In the genomic region with DNA sequence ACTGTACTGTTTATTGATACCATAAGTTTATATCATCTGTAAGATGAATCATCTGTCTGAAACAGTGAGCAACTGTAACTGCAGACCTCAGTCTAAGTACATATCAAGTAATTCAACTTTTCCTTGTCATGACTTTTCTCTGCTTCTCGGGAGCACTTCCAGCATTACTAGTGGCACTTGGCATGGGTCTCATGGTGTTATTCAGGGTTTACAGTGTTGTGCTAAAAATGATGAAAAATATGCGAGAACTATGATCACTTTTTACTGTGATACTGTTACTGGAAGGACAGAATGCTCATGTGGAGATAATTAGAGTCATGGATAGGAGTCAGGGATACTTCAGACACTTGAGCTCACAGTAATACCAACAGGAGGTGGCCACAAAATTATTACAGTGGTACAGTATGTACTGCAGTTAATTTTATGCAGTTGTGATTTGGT, we compare ENCODE assay signal across 15 cellular contexts. TPM values are rescaled to one million over a fixed set of nuclear protein-coding genes. Genes with fewer than 3 reads are reported as not detected.
A peak's percentile ranks its signal among the peaks of the same experiment; 100 is the strongest.
DNase-seq lines count a peak whose midpoint lies in the region; ATAC-seq and TF ChIP-seq lines count a peak whose summit lies in the region.
"Had no signal": no experiment of that assay in that cellular context is flagged by ENCODE, and none has a peak within 500 bp of the region (broad histone marks: within the 10 kb centered on the region; RNA-seq: fewer than 3 reads in every experiment).

No MANE protein-coding gene starts in this region.

- no peaks in the 10 kb centered on the region for H3K9me3 Mint-ChIP-seq in activated CD8-positive, alpha-beta memory T cell treated with anti-CD3 and anti-CD28 coated beads, Interleukin-2, amount 10 ng/mL, durations not matched to agents 7 days and 5 days (ENCODE audit: low read depth)
- H3K9me3 Mint-ChIP-seq: CD14-positive monocyte; immature natural killer cell; natural killer cell treated with Interleukin-12 subunit alpha and Interleukin-12 subunit beta and Interleukin-15 and Interleukin-18, amount 100 ng/mL, for 72 hours; T-helper 1 cell treated with Interleukin-12 subunit alpha and Interleukin-12 subunit beta and Interleukin-4 antibody, amounts not matched to agents 30 μg/mL and 1 μg/mL, for 36 hours had no signal

- DNase-seq in AG08395 (ENCODE audit: low spot score) (peak; percentile 12), GM23248 (peak; percentile 79), brain microvascular endothelial cell (no peak), kidney tubule cell (ENCODE audit: low spot score) (peak; percentile 28), erythroblast (lab: John Stamatoyannopoulos, UW) (no peak), NCI-H526 (lab: John Stamatoyannopoulos, UW) (no peak)
- DNase-seq in activated CD8-positive, alpha-beta memory T cell treated with anti-CD3 and anti-CD28 coated beads, Interleukin-2, amount 10 ng/mL, durations not matched to agents 7 days and 5 days: no peak
- no peak for DNase-seq in stimulated activated naive CD4-positive, alpha-beta T cell (lab: John Stamatoyannopoulos, UW)
- DNase-seq: activated CD4-positive, alpha-beta T cell treated with anti-CD3 and anti-CD28 coated beads, Interleukin-2, amount 50 U/mL, for 48 hours; anterior cingulate cortex; immature natural killer cell; NCI-H1436 had no signal

- H3K4me3 Mint-ChIP-seq in activated CD8-positive, alpha-beta memory T cell treated with anti-CD3 and anti-CD28 coated beads, Interleukin-2, amount 10 ng/mL, durations not matched to agents 7 days and 5 days: no peak overlapping the region
- H3K4me3 Mint-ChIP-seq: CD14-positive monocyte; immature natural killer cell; natural killer cell treated with Interleukin-12 subunit alpha and Interleukin-12 subunit beta and Interleukin-15 and Interleukin-18, amount 100 ng/mL, for 72 hours; T-helper 1 cell treated with Interleukin-12 subunit alpha and Interleukin-12 subunit beta and Interleukin-4 antibody, amounts not matched to agents 30 μg/mL and 1 μg/mL, for 36 hours had no signal

- peaks cover 25% of the 10 kb centered on the region for H3K4me1 Mint-ChIP-seq in activated CD8-positive, alpha-beta memory T cell treated with anti-CD3 and anti-CD28 coated beads, Interleukin-2, amount 10 ng/mL, durations not matched to agents 7 days and 5 days

- TF ChIP-seq POLR2A in erythroblast (IDR thresholded peaks at IDR 0.05; ENCODE audit: low read length): no peak

- CTCF ChIA-PET in activated CD8-positive, alpha-beta memory T cell treated with anti-CD3 and anti-CD28 coated beads, Interleukin-2, amount 10 ng/mL, durations not matched to agents 7 days and 5 days (lab: Charles Lee): interaction anchor here (0.6 kb wide), 1 partner anchor 20 kb away, joined by 3 read pairs; no protein-coding TSS in a partner anchor

- peak overlapping the region; percentile 37 for H3K4me2 ChIP-seq in GM23248 (ENCODE audit: unreplicated experiment)

- no peaks in the 10 kb centered on the region for H3K9me3 ChIP-seq in GM23248 (ENCODE audit: low read depth)

- peak overlapping the region; percentile 10; the same call in 1 of the 2 replicates for H3K9ac ChIP-seq in GM23248

- H3K9me2 ChIP-seq in GM23248 (ENCODE audit: insufficient read depth): no peaks in the 10 kb centered on the region

- peaks cover 46% of the 10 kb centered on the region for H3K4me1 ChIP-seq in GM23248 (ENCODE audit: insufficient read depth)

- 0 out of 2 replicates have a peak overlapping the region, but pooled peaks have one; percentile 13 for H3K4me3 ChIP-seq in GM23248
- no peak overlapping the region for H3K4me3 ChIP-seq in brain microvascular endothelial cell (ENCODE audit: low read depth, low read length)

- peaks cover 21% of the 10 kb centered on the region for H4K20me1 ChIP-seq in GM23248 (ENCODE audit: insufficient read depth)

- H3K36me3 Mint-ChIP-seq in activated CD8-positive, alpha-beta memory T cell treated with anti-CD3 and anti-CD28 coated beads, Interleukin-2, amount 10 ng/mL, durations not matched to agents 7 days and 5 days: peaks cover 10% of the 10 kb centered on the region
- H3K36me3 Mint-ChIP-seq: natural killer cell treated with Interleukin-12 subunit alpha and Interleukin-12 subunit beta and Interleukin-15 and Interleukin-18, amount 100 ng/mL, for 72 hours had no signal

- WGBS in GM23248 (ENCODE audit: low coverage in 1 of 2, low lambda C conversion rate in 2 of 2, missing lambda C conversion rate in 2 of 2), 2 experiments: 0% methylated on average over 2 of the region's 2 CpGs

- no peaks in the 10 kb centered on the region for H3K27me3 Mint-ChIP-seq in activated CD8-positive, alpha-beta memory T cell treated with anti-CD3 and anti-CD28 coated beads, Interleukin-2, amount 10 ng/mL, durations not matched to agents 7 days and 5 days
- H3K27me3 Mint-ChIP-seq: natural killer cell treated with Interleukin-12 subunit alpha and Interleukin-12 subunit beta and Interleukin-15 and Interleukin-18, amount 100 ng/mL, for 72 hours had no signal

- no peak overlapping the region for H2AFZ ChIP-seq in GM23248

- ATAC-seq in activated CD8-positive, alpha-beta memory T cell treated with anti-CD3 and anti-CD28 coated beads, Interleukin-2, amount 10 ng/mL, durations not matched to agents 7 days and 5 days: no peak
- ATAC-seq: natural killer cell treated with Interleukin-12 subunit alpha and Interleukin-12 subunit beta and Interleukin-15 and Interleukin-18, amount 100 ng/mL, for 72 hours had no signal

- TF ChIP-seq CTCF in brain microvascular endothelial cell (IDR thresholded peaks at IDR 0.05; ENCODE audit: low read depth, low read length, missing control alignments): no peak

- H3K79me2 ChIP-seq in GM23248 (ENCODE audit: insufficient read depth): peaks cover 100% of the 10 kb centered on the region

- no peaks in the 10 kb centered on the region for H3K36me3 ChIP-seq in GM23248 (ENCODE audit: low read depth)
- no peaks in the 10 kb centered on the region for H3K36me3 ChIP-seq in brain microvascular endothelial cell (replicated peaks)

- in situ Hi-C loops in GM23248 (cut with MboI): no loop called here
- in situ Hi-C loops in brain microvascular endothelial cell (cut with HindIII; ENCODE audit: low pct_ligation_motif_present, low sequenced_read_pairs): no loop called here

- H3K27ac ChIP-seq in GM23248: peak overlapping the region; percentile 51
- peak overlapping the region; percentile 27 for H3K27ac ChIP-seq in brain microvascular endothelial cell

- H3K27me3 ChIP-seq in GM23248 (replicated peaks; ENCODE audit: insufficient read depth) (no peaks in the 10 kb centered on the region), brain microvascular endothelial cell (replicated peaks) (no peaks in the 10 kb centered on the region)

- H3F3A ChIP-seq in GM23248 (ENCODE audit: insufficient read depth): peaks cover 32% of the 10 kb centered on the region

- no peak overlapping the region for H3K27ac Mint-ChIP-seq in activated CD8-positive, alpha-beta memory T cell treated with anti-CD3 and anti-CD28 coated beads, Interleukin-2, amount 10 ng/mL, durations not matched to agents 7 days and 5 days
- H3K27ac Mint-ChIP-seq: CD14-positive monocyte; natural killer cell treated with Interleukin-12 subunit alpha and Interleukin-12 subunit beta and Interleukin-15 and Interleukin-18, amount 100 ng/mL, for 72 hours; T-helper 1 cell treated with Interleukin-12 subunit alpha and Interleukin-12 subunit beta and Interleukin-4 antibody, amounts not matched to agents 30 μg/mL and 1 μg/mL, for 36 hours had no signal

RNA-seq across cellular contexts. Expression of a gene that starts 8.3 kb away (rescaled TPM):
- total RNA-seq in GM23248 (2014; rRNA removed; shearing (Covaris generic)): 116 and 119 TPM in 2 replicates
- polyA plus RNA-seq in GM23248 (2016; fragmentation: Nextera tagmentation; extraction: Ambion mirVana): 204 and 225 TPM in 2 replicates
- total RNA-seq in activated CD8-positive, alpha-beta memory T cell treated with anti-CD3 and anti-CD28 coated beads, Interleukin-2, amount 10 ng/mL, durations not matched to agents 7 days and 5 days: 10 to 100 TPM; 85.1 to 92.3 TPM

Comparison
In these comparisons a context has a peak if more than half of its experiments do, and no peak if none do; other contexts are left out.
1. DNase-seq: peak in AG08395 (single experiment), GM23248 (single experiment) and kidney tubule cell (single experiment); none in brain microvascular endothelial cell (single experiment), erythroblast (0 of 2), activated CD8-positive, alpha-beta memory T cell treated with anti-CD3 and anti-CD28 coated beads, Interleukin-2, amount 10 ng/mL, durations not matched to agents 7 days and 5 days (single experiment), stimulated activated naive CD4-positive, alpha-beta T cell (0 of 6) and NCI-H526 (0 of 2).